ENCODE assay signal across 1 cellular context in the genomic region with DNA sequence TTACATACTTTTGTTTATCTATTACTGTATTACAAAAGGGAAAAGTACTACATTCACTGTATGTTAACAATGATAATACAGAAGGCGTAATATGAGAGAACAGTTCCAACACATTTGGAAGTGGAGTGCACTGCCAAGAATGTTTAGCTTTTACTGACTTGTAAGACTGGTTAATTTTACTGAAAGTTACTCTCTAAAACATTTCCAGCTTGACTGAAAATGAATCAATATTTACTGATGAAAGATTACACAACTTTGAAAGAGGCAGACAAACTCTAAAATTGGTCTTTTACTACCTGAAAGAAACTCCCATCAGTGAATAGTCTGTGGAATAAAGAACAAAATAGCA.
TF ChIP-seq lines count a peak whose summit lies in the region.

No MANE protein-coding gene starts in this region.

TF ChIP-seq in HepG2, 621 proteins besides CTCF, POLR2A, EP300 and RAD21 (continued from another document):
- TF ChIP-seq, protein P1, sequence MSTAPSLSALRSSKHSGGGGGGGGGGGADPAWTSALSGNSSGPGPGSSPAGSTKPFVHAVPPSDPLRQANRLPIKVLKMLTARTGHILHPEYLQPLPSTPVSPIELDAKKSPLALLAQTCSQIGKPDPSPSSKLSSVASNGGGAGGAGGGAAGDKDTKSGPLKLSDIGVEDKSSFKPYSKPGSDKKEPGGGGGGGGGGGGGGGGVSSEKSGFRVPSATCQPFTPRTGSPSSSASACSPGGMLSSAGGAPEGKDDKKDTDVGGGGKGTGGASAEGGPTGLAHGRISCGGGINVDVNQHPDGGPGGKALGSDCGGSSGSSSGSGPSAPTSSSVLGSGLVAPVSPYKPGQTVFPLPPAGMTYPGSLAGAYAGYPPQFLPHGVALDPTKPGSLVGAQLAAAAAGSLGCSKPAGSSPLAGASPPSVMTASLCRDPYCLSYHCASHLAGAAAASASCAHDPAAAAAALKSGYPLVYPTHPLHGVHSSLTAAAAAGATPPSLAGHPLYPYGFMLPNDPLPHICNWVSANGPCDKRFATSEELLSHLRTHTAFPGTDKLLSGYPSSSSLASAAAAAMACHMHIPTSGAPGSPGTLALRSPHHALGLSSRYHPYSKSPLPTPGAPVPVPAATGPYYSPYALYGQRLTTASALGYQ (CRISPR knock-in tag; IDR thresholded peaks at IDR 0.05): 0 out of 2 replicates have a peak, but pooled peaks have one; percentile 13
- TF ChIP-seq ZBTB42 (CRISPR knock-in tag; IDR thresholded peaks at IDR 0.05): no peak
- peak; percentile 59; the same call in 1 of the 2 replicates for TF ChIP-seq ZNF816 (CRISPR knock-in tag; IDR thresholded peaks at IDR 0.05; ENCODE audit: borderline replicate concordance)
- peak; percentile 75; the same call in 1 of the 2 replicates for TF ChIP-seq CEBPB (IDR thresholded peaks at IDR 0.05; ENCODE audit: borderline replicate concordance, low read depth, low read length)
- TF ChIP-seq TBP (CRISPR knock-in tag; IDR thresholded peaks at IDR 0.05): no peak
- TF ChIP-seq ZFP36L2 (CRISPR knock-in tag; IDR thresholded peaks at IDR 0.05): no peak
- TF ChIP-seq SKI (IDR thresholded peaks at IDR 0.05; ENCODE audit: partially characterized antibody): peak; percentile 7
- TF ChIP-seq, protein P2, sequence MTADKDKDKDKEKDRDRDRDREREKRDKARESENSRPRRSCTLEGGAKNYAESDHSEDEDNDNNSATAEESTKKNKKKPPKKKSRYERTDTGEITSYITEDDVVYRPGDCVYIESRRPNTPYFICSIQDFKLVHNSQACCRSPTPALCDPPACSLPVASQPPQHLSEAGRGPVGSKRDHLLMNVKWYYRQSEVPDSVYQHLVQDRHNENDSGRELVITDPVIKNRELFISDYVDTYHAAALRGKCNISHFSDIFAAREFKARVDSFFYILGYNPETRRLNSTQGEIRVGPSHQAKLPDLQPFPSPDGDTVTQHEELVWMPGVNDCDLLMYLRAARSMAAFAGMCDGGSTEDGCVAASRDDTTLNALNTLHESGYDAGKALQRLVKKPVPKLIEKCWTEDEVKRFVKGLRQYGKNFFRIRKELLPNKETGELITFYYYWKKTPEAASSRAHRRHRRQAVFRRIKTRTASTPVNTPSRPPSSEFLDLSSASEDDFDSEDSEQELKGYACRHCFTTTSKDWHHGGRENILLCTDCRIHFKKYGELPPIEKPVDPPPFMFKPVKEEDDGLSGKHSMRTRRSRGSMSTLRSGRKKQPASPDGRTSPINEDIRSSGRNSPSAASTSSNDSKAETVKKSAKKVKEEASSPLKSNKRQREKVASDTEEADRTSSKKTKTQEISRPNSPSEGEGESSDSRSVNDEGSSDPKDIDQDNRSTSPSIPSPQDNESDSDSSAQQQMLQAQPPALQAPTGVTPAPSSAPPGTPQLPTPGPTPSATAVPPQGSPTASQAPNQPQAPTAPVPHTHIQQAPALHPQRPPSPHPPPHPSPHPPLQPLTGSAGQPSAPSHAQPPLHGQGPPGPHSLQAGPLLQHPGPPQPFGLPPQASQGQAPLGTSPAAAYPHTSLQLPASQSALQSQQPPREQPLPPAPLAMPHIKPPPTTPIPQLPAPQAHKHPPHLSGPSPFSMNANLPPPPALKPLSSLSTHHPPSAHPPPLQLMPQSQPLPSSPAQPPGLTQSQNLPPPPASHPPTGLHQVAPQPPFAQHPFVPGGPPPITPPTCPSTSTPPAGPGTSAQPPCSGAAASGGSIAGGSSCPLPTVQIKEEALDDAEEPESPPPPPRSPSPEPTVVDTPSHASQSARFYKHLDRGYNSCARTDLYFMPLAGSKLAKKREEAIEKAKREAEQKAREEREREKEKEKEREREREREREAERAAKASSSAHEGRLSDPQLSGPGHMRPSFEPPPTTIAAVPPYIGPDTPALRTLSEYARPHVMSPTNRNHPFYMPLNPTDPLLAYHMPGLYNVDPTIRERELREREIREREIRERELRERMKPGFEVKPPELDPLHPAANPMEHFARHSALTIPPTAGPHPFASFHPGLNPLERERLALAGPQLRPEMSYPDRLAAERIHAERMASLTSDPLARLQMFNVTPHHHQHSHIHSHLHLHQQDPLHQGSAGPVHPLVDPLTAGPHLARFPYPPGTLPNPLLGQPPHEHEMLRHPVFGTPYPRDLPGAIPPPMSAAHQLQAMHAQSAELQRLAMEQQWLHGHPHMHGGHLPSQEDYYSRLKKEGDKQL (CRISPR knock-in tag; IDR thresholded peaks at IDR 0.05; ENCODE audit: low read depth): no peak
- no peak for TF ChIP-seq ZNF256 (CRISPR knock-in tag; conservative IDR thresholded peaks at IDR 0.05)
- TF ChIP-seq FOXA1 (IDR thresholded peaks at IDR 0.05): no peak
- peak; percentile 67 for TF ChIP-seq FOXA1 (CRISPR knock-in tag; IDR thresholded peaks at IDR 0.05)
- no peak for TF ChIP-seq NFE2L1 (CRISPR knock-in tag; IDR thresholded peaks at IDR 0.05; ENCODE audit: borderline replicate concordance)
- no peak for TF ChIP-seq PHB2 (IDR thresholded peaks at IDR 0.05; ENCODE audit: partially characterized antibody)
- TF ChIP-seq BCL6 (CRISPR knock-in tag; IDR thresholded peaks at IDR 0.05): peak; percentile 57; the same call in 1 of the 2 replicates
- TF ChIP-seq NFIC (IDR thresholded peaks at IDR 0.05; ENCODE audit: low read length): 0 out of 2 replicates have a peak, but pooled peaks have one; percentile 66
- TF ChIP-seq, protein P3, sequence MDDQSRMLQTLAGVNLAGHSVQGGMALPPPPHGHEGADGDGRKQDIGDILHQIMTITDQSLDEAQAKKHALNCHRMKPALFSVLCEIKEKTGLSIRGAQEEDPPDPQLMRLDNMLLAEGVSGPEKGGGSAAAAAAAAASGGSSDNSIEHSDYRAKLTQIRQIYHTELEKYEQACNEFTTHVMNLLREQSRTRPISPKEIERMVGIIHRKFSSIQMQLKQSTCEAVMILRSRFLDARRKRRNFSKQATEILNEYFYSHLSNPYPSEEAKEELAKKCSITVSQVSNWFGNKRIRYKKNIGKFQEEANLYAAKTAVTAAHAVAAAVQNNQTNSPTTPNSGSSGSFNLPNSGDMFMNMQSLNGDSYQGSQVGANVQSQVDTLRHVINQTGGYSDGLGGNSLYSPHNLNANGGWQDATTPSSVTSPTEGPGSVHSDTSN (CRISPR knock-in tag; IDR thresholded peaks at IDR 0.05; ENCODE audit: borderline replicate concordance): no peak
- TF ChIP-seq, protein P4, sequence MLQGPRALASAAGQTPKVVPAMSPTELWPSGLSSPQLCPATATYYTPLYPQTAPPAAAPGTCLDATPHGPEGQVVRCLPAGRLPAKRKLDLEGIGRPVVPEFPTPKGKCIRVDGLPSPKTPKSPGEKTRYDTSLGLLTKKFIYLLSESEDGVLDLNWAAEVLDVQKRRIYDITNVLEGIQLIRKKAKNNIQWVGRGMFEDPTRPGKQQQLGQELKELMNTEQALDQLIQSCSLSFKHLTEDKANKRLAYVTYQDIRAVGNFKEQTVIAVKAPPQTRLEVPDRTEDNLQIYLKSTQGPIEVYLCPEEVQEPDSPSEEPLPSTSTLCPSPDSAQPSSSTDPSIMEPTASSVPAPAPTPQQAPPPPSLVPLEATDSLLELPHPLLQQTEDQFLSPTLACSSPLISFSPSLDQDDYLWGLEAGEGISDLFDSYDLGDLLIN (CRISPR knock-in tag; IDR thresholded peaks at IDR 0.05; ENCODE audit: borderline replicate concordance): no peak
- TF ChIP-seq, protein P5, sequence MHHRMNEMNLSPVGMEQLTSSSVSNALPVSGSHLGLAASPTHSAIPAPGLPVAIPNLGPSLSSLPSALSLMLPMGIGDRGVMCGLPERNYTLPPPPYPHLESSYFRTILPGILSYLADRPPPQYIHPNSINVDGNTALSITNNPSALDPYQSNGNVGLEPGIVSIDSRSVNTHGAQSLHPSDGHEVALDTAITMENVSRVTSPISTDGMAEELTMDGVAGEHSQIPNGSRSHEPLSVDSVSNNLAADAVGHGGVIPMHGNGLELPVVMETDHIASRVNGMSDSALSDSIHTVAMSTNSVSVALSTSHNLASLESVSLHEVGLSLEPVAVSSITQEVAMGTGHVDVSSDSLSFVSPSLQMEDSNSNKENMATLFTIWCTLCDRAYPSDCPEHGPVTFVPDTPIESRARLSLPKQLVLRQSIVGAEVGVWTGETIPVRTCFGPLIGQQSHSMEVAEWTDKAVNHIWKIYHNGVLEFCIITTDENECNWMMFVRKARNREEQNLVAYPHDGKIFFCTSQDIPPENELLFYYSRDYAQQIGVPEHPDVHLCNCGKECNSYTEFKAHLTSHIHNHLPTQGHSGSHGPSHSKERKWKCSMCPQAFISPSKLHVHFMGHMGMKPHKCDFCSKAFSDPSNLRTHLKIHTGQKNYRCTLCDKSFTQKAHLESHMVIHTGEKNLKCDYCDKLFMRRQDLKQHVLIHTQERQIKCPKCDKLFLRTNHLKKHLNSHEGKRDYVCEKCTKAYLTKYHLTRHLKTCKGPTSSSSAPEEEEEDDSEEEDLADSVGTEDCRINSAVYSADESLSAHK (CRISPR knock-in tag; IDR thresholded peaks at IDR 0.05; ENCODE audit: borderline replicate concordance): no peak
- TF ChIP-seq ZMYM4 (CRISPR knock-in tag; IDR thresholded peaks at IDR 0.05): no peak; the same call in 1 of the 2 replicates
